ENCODE assay signal across 1 cellular context in genomic region chr12:120495189-120495722, GRCh38.
TF ChIP-seq lines count a peak whose summit lies in the region.

No MANE protein-coding gene starts in this region.

TF ChIP-seq in H1, 55 proteins besides CTCF, POLR2A, EP300 and RAD21:
- TF ChIP-seq PHF8 (conservative IDR thresholded peaks at IDR 0.05; ENCODE audit: low read depth, low read length) (0 out of 2 replicates have a peak, but pooled peaks have one; percentile 3), BCL11A (IDR thresholded peaks at IDR 0.05; ENCODE audit: low read depth in 2 of 2, low read length in 2 of 2) (no peak)
